Comparison of ENCODE assay signal across 1 cellular context in the genomic region with DNA sequence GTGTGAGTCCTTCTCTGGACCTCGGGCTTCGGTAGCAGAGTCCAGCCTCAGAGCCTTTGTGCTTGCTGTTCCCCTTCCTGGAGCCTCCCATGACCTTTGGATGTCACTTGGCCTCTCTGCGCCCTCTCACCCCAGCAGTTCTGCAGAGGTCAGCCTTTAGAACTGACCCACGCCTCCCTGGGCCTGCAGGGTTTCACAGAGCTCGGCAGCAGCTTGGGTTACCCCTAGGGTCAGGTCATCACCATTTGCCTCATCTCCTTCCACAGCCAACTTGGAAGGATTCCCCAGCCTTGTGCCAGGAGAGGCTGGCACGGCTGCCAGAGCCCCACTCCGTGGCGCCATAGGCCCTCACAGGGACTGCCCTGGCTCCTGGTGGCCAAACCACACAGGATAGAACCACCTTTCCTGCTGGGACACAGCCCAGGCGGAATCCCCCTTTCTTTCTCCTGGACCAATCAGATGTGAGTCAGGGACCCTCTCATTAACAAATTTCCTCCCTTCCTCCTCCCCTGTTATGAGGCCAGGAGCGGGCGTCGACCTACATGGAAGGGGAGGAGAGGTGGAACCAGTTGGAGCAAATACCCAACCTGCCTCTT.
TF ChIP-seq lines count a peak whose summit lies in the region.

No MANE protein-coding gene starts in this region.

TF ChIP-seq in H1, 55 proteins besides CTCF, POLR2A, EP300 and RAD21 (continued from another document):
- TF ChIP-seq, protein P1, sequence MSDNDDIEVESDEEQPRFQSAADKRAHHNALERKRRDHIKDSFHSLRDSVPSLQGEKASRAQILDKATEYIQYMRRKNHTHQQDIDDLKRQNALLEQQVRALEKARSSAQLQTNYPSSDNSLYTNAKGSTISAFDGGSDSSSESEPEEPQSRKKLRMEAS (IDR thresholded peaks at IDR 0.05), result no peak
- TF ChIP-seq, protein P2, sequence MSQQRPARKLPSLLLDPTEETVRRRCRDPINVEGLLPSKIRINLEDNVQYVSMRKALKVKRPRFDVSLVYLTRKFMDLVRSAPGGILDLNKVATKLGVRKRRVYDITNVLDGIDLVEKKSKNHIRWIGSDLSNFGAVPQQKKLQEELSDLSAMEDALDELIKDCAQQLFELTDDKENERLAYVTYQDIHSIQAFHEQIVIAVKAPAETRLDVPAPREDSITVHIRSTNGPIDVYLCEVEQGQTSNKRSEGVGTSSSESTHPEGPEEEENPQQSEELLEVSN (IDR thresholded peaks at IDR 0.05), result no peak
- TF ChIP-seq KDM5A (IDR thresholded peaks at IDR 0.05; ENCODE audit: low read length) (no peak), CEBPB (IDR thresholded peaks at IDR 0.05; ENCODE audit: low read depth, low read length) (no peak), SP4 (IDR thresholded peaks at IDR 0.05; ENCODE audit: low read length) (no peak), CBX5 (IDR thresholded peaks at IDR 0.05; ENCODE audit: low read depth, low read length) (no peak), RFX5 (IDR thresholded peaks at IDR 0.05; ENCODE audit: borderline replicate concordance, low read depth, low read length) (no peak), SIN3A (conservative IDR thresholded peaks at IDR 0.05 in 1 of 2, IDR thresholded peaks at IDR 0.05 in 1 of 2; ENCODE audit: low read depth in 1 of 2, low read length in 2 of 2) (no peak), CHD2 (IDR thresholded peaks at IDR 0.05; ENCODE audit: low read length) (no peak)
- TF ChIP-seq, protein P3, sequence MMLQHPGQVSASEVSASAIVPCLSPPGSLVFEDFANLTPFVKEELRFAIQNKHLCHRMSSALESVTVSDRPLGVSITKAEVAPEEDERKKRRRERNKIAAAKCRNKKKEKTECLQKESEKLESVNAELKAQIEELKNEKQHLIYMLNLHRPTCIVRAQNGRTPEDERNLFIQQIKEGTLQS (IDR thresholded peaks at IDR 0.05; ENCODE audit: insufficient read depth, low read depth, low read length), result no peak
- TF ChIP-seq, protein P4, sequence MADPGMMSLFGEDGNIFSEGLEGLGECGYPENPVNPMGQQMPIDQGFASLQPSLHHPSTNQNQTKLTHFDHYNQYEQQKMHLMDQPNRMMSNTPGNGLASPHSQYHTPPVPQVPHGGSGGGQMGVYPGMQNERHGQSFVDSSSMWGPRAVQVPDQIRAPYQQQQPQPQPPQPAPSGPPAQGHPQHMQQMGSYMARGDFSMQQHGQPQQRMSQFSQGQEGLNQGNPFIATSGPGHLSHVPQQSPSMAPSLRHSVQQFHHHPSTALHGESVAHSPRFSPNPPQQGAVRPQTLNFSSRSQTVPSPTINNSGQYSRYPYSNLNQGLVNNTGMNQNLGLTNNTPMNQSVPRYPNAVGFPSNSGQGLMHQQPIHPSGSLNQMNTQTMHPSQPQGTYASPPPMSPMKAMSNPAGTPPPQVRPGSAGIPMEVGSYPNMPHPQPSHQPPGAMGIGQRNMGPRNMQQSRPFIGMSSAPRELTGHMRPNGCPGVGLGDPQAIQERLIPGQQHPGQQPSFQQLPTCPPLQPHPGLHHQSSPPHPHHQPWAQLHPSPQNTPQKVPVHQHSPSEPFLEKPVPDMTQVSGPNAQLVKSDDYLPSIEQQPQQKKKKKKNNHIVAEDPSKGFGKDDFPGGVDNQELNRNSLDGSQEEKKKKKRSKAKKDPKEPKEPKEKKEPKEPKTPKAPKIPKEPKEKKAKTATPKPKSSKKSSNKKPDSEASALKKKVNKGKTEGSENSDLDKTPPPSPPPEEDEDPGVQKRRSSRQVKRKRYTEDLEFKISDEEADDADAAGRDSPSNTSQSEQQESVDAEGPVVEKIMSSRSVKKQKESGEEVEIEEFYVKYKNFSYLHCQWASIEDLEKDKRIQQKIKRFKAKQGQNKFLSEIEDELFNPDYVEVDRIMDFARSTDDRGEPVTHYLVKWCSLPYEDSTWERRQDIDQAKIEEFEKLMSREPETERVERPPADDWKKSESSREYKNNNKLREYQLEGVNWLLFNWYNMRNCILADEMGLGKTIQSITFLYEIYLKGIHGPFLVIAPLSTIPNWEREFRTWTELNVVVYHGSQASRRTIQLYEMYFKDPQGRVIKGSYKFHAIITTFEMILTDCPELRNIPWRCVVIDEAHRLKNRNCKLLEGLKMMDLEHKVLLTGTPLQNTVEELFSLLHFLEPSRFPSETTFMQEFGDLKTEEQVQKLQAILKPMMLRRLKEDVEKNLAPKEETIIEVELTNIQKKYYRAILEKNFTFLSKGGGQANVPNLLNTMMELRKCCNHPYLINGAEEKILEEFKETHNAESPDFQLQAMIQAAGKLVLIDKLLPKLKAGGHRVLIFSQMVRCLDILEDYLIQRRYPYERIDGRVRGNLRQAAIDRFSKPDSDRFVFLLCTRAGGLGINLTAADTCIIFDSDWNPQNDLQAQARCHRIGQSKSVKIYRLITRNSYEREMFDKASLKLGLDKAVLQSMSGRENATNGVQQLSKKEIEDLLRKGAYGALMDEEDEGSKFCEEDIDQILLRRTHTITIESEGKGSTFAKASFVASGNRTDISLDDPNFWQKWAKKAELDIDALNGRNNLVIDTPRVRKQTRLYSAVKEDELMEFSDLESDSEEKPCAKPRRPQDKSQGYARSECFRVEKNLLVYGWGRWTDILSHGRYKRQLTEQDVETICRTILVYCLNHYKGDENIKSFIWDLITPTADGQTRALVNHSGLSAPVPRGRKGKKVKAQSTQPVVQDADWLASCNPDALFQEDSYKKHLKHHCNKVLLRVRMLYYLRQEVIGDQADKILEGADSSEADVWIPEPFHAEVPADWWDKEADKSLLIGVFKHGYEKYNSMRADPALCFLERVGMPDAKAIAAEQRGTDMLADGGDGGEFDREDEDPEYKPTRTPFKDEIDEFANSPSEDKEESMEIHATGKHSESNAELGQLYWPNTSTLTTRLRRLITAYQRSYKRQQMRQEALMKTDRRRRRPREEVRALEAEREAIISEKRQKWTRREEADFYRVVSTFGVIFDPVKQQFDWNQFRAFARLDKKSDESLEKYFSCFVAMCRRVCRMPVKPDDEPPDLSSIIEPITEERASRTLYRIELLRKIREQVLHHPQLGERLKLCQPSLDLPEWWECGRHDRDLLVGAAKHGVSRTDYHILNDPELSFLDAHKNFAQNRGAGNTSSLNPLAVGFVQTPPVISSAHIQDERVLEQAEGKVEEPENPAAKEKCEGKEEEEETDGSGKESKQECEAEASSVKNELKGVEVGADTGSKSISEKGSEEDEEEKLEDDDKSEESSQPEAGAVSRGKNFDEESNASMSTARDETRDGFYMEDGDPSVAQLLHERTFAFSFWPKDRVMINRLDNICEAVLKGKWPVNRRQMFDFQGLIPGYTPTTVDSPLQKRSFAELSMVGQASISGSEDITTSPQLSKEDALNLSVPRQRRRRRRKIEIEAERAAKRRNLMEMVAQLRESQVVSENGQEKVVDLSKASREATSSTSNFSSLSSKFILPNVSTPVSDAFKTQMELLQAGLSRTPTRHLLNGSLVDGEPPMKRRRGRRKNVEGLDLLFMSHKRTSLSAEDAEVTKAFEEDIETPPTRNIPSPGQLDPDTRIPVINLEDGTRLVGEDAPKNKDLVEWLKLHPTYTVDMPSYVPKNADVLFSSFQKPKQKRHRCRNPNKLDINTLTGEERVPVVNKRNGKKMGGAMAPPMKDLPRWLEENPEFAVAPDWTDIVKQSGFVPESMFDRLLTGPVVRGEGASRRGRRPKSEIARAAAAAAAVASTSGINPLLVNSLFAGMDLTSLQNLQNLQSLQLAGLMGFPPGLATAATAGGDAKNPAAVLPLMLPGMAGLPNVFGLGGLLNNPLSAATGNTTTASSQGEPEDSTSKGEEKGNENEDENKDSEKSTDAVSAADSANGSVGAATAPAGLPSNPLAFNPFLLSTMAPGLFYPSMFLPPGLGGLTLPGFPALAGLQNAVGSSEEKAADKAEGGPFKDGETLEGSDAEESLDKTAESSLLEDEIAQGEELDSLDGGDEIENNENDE (IDR thresholded peaks at IDR 0.05; ENCODE audit: insufficient replicate concordance, low read length), result no peak
